ENCODE assay signal across 1 cellular context in genomic region chr14:54902143-54902520, GRCh38.
TF ChIP-seq lines count a peak whose summit lies in the region.

No MANE protein-coding gene starts in this region.

TF ChIP-seq in GM23338, 12 proteins besides CTCF, POLR2A, EP300 and RAD21 (continued from another document):
- TF ChIP-seq ZNF462 (CRISPR knock-in tag; IDR thresholded peaks at IDR 0.05) (no peak), CREB1 (CRISPR knock-in tag; IDR thresholded peaks at IDR 0.05; ENCODE audit: low read depth) (0 out of 2 replicates have a peak, but pooled peaks have one; percentile 19), ZNF114 (CRISPR knock-in tag; IDR thresholded peaks at IDR 0.05) (no peak), POLR2AphosphoS5 (IDR thresholded peaks at IDR 0.05; ENCODE audit: low read depth) (no peak), NANOG (IDR thresholded peaks at IDR 0.05; ENCODE audit: borderline replicate concordance) (0 out of 2 replicates have a peak, but pooled peaks have one; percentile 15)
